ENCODE assay signal across 1 cellular context in genomic region chr1:196501760-196502428, GRCh38.
TF ChIP-seq lines count a peak whose summit lies in the region.

No MANE protein-coding gene starts in this region.

TF ChIP-seq in K562, 482 proteins besides CTCF, POLR2A, EP300 and RAD21 (continued from another document):
- TF ChIP-seq, protein P1, sequence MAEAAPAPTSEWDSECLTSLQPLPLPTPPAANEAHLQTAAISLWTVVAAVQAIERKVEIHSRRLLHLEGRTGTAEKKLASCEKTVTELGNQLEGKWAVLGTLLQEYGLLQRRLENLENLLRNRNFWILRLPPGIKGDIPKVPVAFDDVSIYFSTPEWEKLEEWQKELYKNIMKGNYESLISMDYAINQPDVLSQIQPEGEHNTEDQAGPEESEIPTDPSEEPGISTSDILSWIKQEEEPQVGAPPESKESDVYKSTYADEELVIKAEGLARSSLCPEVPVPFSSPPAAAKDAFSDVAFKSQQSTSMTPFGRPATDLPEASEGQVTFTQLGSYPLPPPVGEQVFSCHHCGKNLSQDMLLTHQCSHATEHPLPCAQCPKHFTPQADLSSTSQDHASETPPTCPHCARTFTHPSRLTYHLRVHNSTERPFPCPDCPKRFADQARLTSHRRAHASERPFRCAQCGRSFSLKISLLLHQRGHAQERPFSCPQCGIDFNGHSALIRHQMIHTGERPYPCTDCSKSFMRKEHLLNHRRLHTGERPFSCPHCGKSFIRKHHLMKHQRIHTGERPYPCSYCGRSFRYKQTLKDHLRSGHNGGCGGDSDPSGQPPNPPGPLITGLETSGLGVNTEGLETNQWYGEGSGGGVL (CRISPR knock-in tag; IDR thresholded peaks at IDR 0.05): no peak
- TF ChIP-seq ZNF79 (CRISPR knock-in tag; IDR thresholded peaks at IDR 0.05; ENCODE audit: low read depth) (no peak), XRCC3 (IDR thresholded peaks at IDR 0.05) (no peak), CEBPG (CRISPR knock-in tag; IDR thresholded peaks at IDR 0.05) (no peak), CEBPG (tag; conservative IDR thresholded peaks at IDR 0.05 in 1 of 2, IDR thresholded peaks at IDR 0.05 in 1 of 2) (peak; percentile 66)
